In genomic region chr1:225517697-225518096, GRCh38 we compare ENCODE assay signal across 2 cellular contexts.
TF ChIP-seq lines count a peak whose summit lies in the region.

No MANE protein-coding gene starts in this region.

TF ChIP-seq in SK-N-SH treated with all-trans-retinoic acid at 6 μM for 48 hours, 23 proteins besides CTCF, POLR2A, EP300 and RAD21 (continued from another document):
- TF ChIP-seq TCF4 (CRISPR knock-in tag; IDR thresholded peaks at IDR 0.05; ENCODE audit: borderline replicate concordance), result no peak
- TF ChIP-seq PPARA (CRISPR knock-in tag; IDR thresholded peaks at IDR 0.05; ENCODE audit: borderline replicate concordance), result no peak
- TF ChIP-seq, protein P1, sequence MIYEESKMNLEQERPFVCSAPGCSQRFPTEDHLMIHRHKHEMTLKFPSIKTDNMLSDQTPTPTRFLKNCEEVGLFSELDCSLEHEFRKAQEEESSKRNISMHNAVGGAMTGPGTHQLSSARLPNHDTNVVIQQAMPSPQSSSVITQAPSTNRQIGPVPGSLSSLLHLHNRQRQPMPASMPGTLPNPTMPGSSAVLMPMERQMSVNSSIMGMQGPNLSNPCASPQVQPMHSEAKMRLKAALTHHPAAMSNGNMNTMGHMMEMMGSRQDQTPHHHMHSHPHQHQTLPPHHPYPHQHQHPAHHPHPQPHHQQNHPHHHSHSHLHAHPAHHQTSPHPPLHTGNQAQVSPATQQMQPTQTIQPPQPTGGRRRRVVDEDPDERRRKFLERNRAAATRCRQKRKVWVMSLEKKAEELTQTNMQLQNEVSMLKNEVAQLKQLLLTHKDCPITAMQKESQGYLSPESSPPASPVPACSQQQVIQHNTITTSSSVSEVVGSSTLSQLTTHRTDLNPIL (CRISPR knock-in tag; IDR thresholded peaks at IDR 0.05; ENCODE audit: low read depth), result no peak
- no peak for TF ChIP-seq TOX (CRISPR knock-in tag; IDR thresholded peaks at IDR 0.05; ENCODE audit: borderline replicate concordance)
- TF ChIP-seq, protein P2, sequence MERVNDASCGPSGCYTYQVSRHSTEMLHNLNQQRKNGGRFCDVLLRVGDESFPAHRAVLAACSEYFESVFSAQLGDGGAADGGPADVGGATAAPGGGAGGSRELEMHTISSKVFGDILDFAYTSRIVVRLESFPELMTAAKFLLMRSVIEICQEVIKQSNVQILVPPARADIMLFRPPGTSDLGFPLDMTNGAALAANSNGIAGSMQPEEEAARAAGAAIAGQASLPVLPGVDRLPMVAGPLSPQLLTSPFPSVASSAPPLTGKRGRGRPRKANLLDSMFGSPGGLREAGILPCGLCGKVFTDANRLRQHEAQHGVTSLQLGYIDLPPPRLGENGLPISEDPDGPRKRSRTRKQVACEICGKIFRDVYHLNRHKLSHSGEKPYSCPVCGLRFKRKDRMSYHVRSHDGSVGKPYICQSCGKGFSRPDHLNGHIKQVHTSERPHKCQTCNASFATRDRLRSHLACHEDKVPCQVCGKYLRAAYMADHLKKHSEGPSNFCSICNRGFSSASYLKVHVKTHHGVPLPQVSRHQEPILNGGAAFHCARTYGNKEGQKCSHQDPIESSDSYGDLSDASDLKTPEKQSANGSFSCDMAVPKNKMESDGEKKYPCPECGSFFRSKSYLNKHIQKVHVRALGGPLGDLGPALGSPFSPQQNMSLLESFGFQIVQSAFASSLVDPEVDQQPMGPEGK (CRISPR knock-in tag; IDR thresholded peaks at IDR 0.05; ENCODE audit: borderline replicate concordance), result no peak
- TF ChIP-seq ZC3H10 (CRISPR knock-in tag; IDR thresholded peaks at IDR 0.05), result no peak

TF ChIP-seq in SK-N-SH, 30 proteins besides CTCF, POLR2A, EP300 and RAD21 (continued from another document):
- TF ChIP-seq IRF3 (IDR thresholded peaks at IDR 0.05; ENCODE audit: low read depth, low read length) (no peak), RCOR1 (IDR thresholded peaks at IDR 0.05; ENCODE audit: low read length) (no peak), MEF2A (IDR thresholded peaks at IDR 0.05; ENCODE audit: borderline replicate concordance, low read depth) (no peak)
